8 cellular contexts compared by ENCODE assay signal in the genomic region with DNA sequence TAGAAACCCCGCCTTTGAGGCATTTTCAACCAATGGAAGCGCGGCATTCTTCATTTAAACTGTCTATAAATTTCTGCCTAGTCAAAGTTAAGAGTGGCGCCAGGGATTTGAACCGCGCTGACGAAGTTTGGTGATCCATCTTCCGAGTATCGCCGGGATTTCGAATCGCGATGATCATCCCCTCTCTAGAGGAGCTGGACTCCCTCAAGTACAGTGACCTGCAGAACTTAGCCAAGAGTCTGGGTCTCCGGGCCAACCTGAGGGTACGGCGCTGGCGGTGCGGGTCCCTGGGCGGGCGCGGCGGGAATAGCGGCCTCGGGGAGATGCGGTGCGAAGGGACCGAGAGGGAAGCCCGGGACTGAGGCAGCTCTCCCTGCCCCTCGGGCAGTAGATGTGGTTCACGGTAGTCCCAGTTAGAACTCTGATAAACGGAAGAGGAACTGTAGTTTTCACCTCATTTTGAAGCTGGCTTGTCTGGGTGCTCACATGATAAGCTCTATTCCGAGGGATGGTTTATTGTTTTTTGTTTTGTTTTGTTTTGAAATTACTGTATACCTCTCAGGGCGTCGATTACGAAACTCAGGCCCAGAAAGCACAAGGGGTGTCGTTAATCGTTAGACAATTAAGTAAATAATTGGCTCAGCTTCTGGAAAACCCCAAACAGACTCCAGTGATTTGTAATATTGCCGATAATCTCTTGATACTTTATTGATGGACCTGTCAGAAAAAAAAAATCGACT. TPM values are rescaled to one million over a fixed set of nuclear protein-coding genes. Genes with fewer than 3 reads are reported as not detected.
DNase-seq lines count a peak whose midpoint lies in the region; ATAC-seq and TF ChIP-seq lines count a peak whose summit lies in the region.

A gene with protein sequence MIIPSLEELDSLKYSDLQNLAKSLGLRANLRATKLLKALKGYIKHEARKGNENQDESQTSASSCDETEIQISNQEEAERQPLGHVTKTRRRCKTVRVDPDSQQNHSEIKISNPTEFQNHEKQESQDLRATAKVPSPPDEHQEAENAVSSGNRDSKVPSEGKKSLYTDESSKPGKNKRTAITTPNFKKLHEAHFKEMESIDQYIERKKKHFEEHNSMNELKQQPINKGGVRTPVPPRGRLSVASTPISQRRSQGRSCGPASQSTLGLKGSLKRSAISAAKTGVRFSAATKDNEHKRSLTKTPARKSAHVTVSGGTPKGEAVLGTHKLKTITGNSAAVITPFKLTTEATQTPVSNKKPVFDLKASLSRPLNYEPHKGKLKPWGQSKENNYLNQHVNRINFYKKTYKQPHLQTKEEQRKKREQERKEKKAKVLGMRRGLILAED (plus strand): TSS at position 94 of the 740 bp plus-strand sequence. CDS start 77 bp downstream, at position 171.

- H3K9me3 ChIP-seq in iPS DF 6.9 (ENCODE audit: control insufficient read depth, insufficient read depth, low read length) (no peaks in the 10 kb centered on the region), skeletal muscle tissue (ENCODE audit: control insufficient read depth in 3 of 3, low read length in 3 of 3) (no peaks in the 10 kb centered on the region)

- peaks cover 8% of the 10 kb centered on the region; the same call in 1 of the 2 replicates for H3K36me3 ChIP-seq in GM23338 (ENCODE audit: insufficient read depth)
- no peaks in the 10 kb centered on the region for H3K36me3 ChIP-seq in iPS DF 6.9 (ENCODE audit: control insufficient read depth, insufficient read depth, low read length)
- no peaks in the 10 kb centered on the region for H3K36me3 ChIP-seq in skeletal muscle tissue (ENCODE audit: control insufficient read depth in 3 of 3, insufficient read depth in 3 of 3, low read length in 3 of 3)

- peaks cover 8% of the 10 kb centered on the region for H4K20me1 ChIP-seq in GM23338 (replicated peaks; ENCODE audit: insufficient read depth)

- H3K9ac ChIP-seq in skeletal muscle tissue (ENCODE audit: low read depth in 1 of 3, low read length in 3 of 3), result peak within 1 kb of the TSS; percentile 81 to 89 (median 85)

- H2AFZ ChIP-seq in GM23338, result peak within 1 kb of the TSS; percentile 57

- no peaks in the 10 kb centered on the region for H3K27me3 ChIP-seq in GM23338 (ENCODE audit: insufficient read depth)
- no peaks in the 10 kb centered on the region for H3K27me3 ChIP-seq in iPS DF 6.9 (ENCODE audit: control insufficient read depth, insufficient read depth, low read length)
- H3K27me3 ChIP-seq in skeletal muscle tissue (ENCODE audit: control insufficient read depth in 3 of 3, insufficient read depth in 3 of 3, low read length in 3 of 3), result no peaks in the 10 kb centered on the region

- peak within 1 kb of the TSS; percentile 77 for H3K27ac ChIP-seq in GM23338 (ENCODE audit: low read depth)
- H3K27ac ChIP-seq in iPS DF 6.9 (ENCODE audit: low read length), result no peak within 1 kb of the TSS
- peak within 1 kb of the TSS; percentile 90 for H3K27ac ChIP-seq in skeletal muscle tissue (ENCODE audit: low read depth, low read length)

- peak within 1 kb of the TSS; percentile 98 for H3K4me3 Mint-ChIP-seq in GM23338
- H3K4me3 Mint-ChIP-seq in activated naive CD8-positive, alpha-beta T cell, result peak within 1 kb of the TSS; percentile 97

- peaks cover 22% of the 10 kb centered on the region for H3K36me3 Mint-ChIP-seq in GM23338 (ENCODE audit: low read depth)
- peaks cover 2% of the 10 kb centered on the region for H3K36me3 Mint-ChIP-seq in activated naive CD8-positive, alpha-beta T cell

- H3K4me1 ChIP-seq in GM23338 (ENCODE audit: insufficient read depth), result peaks cover 17% of the 10 kb centered on the region; the same call in 1 of the 2 replicates
- no peaks in the 10 kb centered on the region for H3K4me1 ChIP-seq in iPS DF 6.9 (ENCODE audit: control insufficient read depth, insufficient read depth, low read length)
- peaks cover 14 to 21% (median 16%) of the 10 kb centered on the region in 3 donors for H3K4me1 ChIP-seq in skeletal muscle tissue (ENCODE audit: control insufficient read depth in 3 of 3, insufficient read depth in 3 of 3, low read length in 3 of 3)

- peaks cover 63% of the 10 kb centered on the region for H3K79me2 ChIP-seq in GM23338 (replicated peaks; ENCODE audit: insufficient read depth)

- H3K9me3 Mint-ChIP-seq in GM23338, result no peaks in the 10 kb centered on the region; the same call in 2 of the 3 replicates
- no peaks in the 10 kb centered on the region for H3K9me3 Mint-ChIP-seq in activated naive CD8-positive, alpha-beta T cell (ENCODE audit: low read depth)

- no peaks in the 10 kb centered on the region for H3K9me2 ChIP-seq in GM23338 (ENCODE audit: insufficient read depth)

- no peak for TF ChIP-seq CTCF in GM23338 (conservative IDR thresholded peaks at IDR 0.05; ENCODE audit: low read depth in 2 of 2)

- ATAC-seq in GM23338, result peak; percentile 64

- H3K27me3 Mint-ChIP-seq in GM23338 (ENCODE audit: insufficient read depth, low read depth, poor library complexity), result peaks cover 7% of the 10 kb centered on the region
- H3K27me3 Mint-ChIP-seq in activated naive CD8-positive, alpha-beta T cell, result no peaks in the 10 kb centered on the region

- H3K27ac Mint-ChIP-seq in GM23338, result peak within 1 kb of the TSS; percentile 100
- peak within 1 kb of the TSS; percentile 94 for H3K27ac Mint-ChIP-seq in activated naive CD8-positive, alpha-beta T cell

- peak within 1 kb of the TSS; percentile 75 for H3K4me3 ChIP-seq in GM23338
- peak within 1 kb of the TSS; percentile 92 for H3K4me3 ChIP-seq in iPS DF 6.9 (ENCODE audit: low read length)
- H3K4me3 ChIP-seq in skeletal muscle tissue (ENCODE audit: low read length in 3 of 3), result peak within 1 kb of the TSS; percentile 89 to 100 (median 92)

- peak within 1 kb of the TSS; percentile 85 for H3K4me2 ChIP-seq in GM23338

- no CpG with 5 or more reads among the region's 39 CpGs for WGBS in iPS DF 6.9 (ENCODE audit: insufficient coverage, insufficient read length)

- no peaks in the 10 kb centered on the region; the same call in 1 of the 2 replicates for H3F3A ChIP-seq in GM23338 (replicated peaks; ENCODE audit: low read depth)

- peaks cover 8% of the 10 kb centered on the region; the same call in 2 of the 3 replicates for H3K4me1 Mint-ChIP-seq in GM23338
- H3K4me1 Mint-ChIP-seq in activated naive CD8-positive, alpha-beta T cell (ENCODE audit: low read depth), result peaks cover 27% of the 10 kb centered on the region

- peak; percentile 76 to 79 for DNase-seq in NCI-H524 (lab: John Stamatoyannopoulos, UW)
- no peak for DNase-seq in NCI-H524 treated with DMSO at 0.1 percent for 48 hours (lab: John Stamatoyannopoulos, UW)
- no peak for DNase-seq in GM23338 (ENCODE audit: low spot score)
- DNase-seq in M059J (ENCODE audit: low read depth), result no peak
- no peak for DNase-seq in iPS DF 6.9 (ENCODE audit: low read depth, low spot score)
- no peak for DNase-seq in SK-N-DZ (ENCODE audit: low spot score)

TF ChIP-seq in GM23338, 12 proteins besides CTCF, POLR2A, EP300 and RAD21:
- TF ChIP-seq POLR2AphosphoS5 (IDR thresholded peaks at IDR 0.05; ENCODE audit: low read depth), result peak; percentile 85
- TF ChIP-seq ZNF114 (CRISPR knock-in tag; IDR thresholded peaks at IDR 0.05), result peak; percentile 61; the same call in 1 of the 2 replicates
- no peak for TF ChIP-seq JUNB (IDR thresholded peaks at IDR 0.05; ENCODE audit: unreplicated experiment)

RNA-seq across cellular contexts. Expression of the gene that starts here (rescaled TPM):
- 126 and 150 TPM in 2 replicates for total RNA-seq in GM23338 (2014; rRNA removed; shearing (Covaris generic))
- 260 and 272 TPM in 2 replicates for polyA plus RNA-seq in GM23338 (2016; fragmentation: Nextera tagmentation; extraction: Ambion mirVana)
- 212 and 264 TPM in 2 replicates for total RNA-seq in M059J (2014; rRNA removed; shearing (Covaris generic))
- 25.1 TPM for total RNA-seq in skeletal muscle tissue
- 360 and 376 TPM in 2 replicates for polyA plus RNA-seq in SK-N-DZ (2014; cell fraction: cytosol; rRNA removed)
- polyA plus RNA-seq in SK-N-DZ (2014; cell fraction: nucleus; rRNA removed), result 405 and 434 TPM in 2 replicates

Comparison
In these comparisons a context has a peak if more than half of its experiments do, and no peak if none do; other contexts are left out.
1. DNase-seq: peak in NCI-H524 (2 of 2); none in NCI-H524 treated with DMSO at 0.1 percent for 48 hours (single experiment), GM23338 (single experiment), M059J (single experiment), iPS DF 6.9 (single experiment) and SK-N-DZ (single experiment).
2. Peak in every context shown above with its lines, with median percentiles within 50 percentile points of each other: H3K4me3 ChIP-seq.